ENCODE assay signal across 2 cellular contexts in the genomic region with DNA sequence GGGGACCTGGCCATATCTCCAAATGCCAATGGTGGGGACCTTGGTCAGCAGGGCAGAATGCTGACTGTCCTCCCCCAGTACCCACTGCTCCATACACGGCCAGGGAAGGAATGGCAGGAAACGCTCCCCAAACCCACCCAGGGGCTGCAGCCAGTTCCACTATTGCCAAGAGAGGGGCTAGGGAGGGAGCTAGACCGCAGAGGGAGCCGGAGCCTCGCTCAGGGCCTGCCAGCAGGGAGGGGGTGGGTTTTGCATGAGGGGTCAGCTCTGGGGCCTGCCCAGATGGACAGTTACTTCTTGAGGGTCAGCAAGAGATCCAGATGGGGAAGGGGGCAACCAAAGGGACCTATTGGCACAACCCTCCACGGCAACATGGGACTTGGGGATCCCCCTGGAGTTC.
TF ChIP-seq lines count a peak whose summit lies in the region.

No MANE protein-coding gene starts in this region.

TF ChIP-seq in SK-N-SH, 30 proteins besides CTCF, POLR2A, EP300 and RAD21 (continued from another document):
- TF ChIP-seq TAF1 (IDR thresholded peaks at IDR 0.05; ENCODE audit: borderline replicate concordance, low read depth, low read length): no peak
- TF ChIP-seq, protein P1, sequence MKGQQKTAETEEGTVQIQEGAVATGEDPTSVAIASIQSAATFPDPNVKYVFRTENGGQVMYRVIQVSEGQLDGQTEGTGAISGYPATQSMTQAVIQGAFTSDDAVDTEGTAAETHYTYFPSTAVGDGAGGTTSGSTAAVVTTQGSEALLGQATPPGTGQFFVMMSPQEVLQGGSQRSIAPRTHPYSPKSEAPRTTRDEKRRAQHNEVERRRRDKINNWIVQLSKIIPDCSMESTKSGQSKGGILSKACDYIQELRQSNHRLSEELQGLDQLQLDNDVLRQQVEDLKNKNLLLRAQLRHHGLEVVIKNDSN (IDR thresholded peaks at IDR 0.05; ENCODE audit: borderline replicate concordance, low read depth): no peak
- TF ChIP-seq CHD2 (IDR thresholded peaks at IDR 0.05; ENCODE audit: low read length, partially characterized antibody): no peak
- no peak for TF ChIP-seq RFX5 (IDR thresholded peaks at IDR 0.05; ENCODE audit: low read length)
- TF ChIP-seq ELF1 (IDR thresholded peaks at IDR 0.05): no peak
- TF ChIP-seq POLR2AphosphoS5 (IDR thresholded peaks at IDR 0.05; ENCODE audit: low read depth, low read length): no peak
- no peak for TF ChIP-seq MEF2A (IDR thresholded peaks at IDR 0.05; ENCODE audit: borderline replicate concordance, low read depth)

TF ChIP-seq in SK-N-SH treated with all-trans-retinoic acid at 6 μM for 48 hours, 23 proteins besides CTCF, POLR2A, EP300 and RAD21 (continued from another document):
- TF ChIP-seq, protein P2, sequence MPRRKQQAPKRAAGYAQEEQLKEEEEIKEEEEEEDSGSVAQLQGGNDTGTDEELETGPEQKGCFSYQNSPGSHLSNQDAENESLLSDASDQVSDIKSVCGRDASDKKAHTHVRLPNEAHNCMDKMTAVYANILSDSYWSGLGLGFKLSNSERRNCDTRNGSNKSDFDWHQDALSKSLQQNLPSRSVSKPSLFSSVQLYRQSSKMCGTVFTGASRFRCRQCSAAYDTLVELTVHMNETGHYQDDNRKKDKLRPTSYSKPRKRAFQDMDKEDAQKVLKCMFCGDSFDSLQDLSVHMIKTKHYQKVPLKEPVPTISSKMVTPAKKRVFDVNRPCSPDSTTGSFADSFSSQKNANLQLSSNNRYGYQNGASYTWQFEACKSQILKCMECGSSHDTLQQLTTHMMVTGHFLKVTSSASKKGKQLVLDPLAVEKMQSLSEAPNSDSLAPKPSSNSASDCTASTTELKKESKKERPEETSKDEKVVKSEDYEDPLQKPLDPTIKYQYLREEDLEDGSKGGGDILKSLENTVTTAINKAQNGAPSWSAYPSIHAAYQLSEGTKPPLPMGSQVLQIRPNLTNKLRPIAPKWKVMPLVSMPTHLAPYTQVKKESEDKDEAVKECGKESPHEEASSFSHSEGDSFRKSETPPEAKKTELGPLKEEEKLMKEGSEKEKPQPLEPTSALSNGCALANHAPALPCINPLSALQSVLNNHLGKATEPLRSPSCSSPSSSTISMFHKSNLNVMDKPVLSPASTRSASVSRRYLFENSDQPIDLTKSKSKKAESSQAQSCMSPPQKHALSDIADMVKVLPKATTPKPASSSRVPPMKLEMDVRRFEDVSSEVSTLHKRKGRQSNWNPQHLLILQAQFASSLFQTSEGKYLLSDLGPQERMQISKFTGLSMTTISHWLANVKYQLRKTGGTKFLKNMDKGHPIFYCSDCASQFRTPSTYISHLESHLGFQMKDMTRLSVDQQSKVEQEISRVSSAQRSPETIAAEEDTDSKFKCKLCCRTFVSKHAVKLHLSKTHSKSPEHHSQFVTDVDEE (CRISPR knock-in tag; IDR thresholded peaks at IDR 0.05): no peak
- TF ChIP-seq ESRRG (CRISPR knock-in tag; IDR thresholded peaks at IDR 0.05) (no peak), CSDC2 (CRISPR knock-in tag; IDR thresholded peaks at IDR 0.05) (no peak)
